ENCODE assay signal across 1 cellular context in genomic region chr5:135930029-135930948, GRCh38.
A peak's percentile ranks its signal among the peaks of the same experiment; 100 is the strongest.
TF ChIP-seq lines count a peak whose summit lies in the region.

No MANE protein-coding gene starts in this region.

TF ChIP-seq in A549, 52 proteins besides CTCF, POLR2A, EP300 and RAD21:
- TF ChIP-seq E2F6 (IDR thresholded peaks at IDR 0.05; ENCODE audit: borderline replicate concordance, low read depth) (peak; percentile 19; the same call in 1 of the 2 replicates), SMC3 (IDR thresholded peaks at IDR 0.05) (no peak; the same call in 2 of the 3 replicates), JUNB (IDR thresholded peaks at IDR 0.05) (no peak), PHF8 (IDR thresholded peaks at IDR 0.05; ENCODE audit: borderline replicate concordance, low read depth) (peak; percentile 38; the same call in 1 of the 2 replicates)
- TF ChIP-seq, protein P1, sequence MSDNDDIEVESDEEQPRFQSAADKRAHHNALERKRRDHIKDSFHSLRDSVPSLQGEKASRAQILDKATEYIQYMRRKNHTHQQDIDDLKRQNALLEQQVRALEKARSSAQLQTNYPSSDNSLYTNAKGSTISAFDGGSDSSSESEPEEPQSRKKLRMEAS (IDR thresholded peaks at IDR 0.05), result peak; percentile 75; the same call in 1 of the 2 replicates
TF ChIP-seq in A549: peak in this region for 3.
